21 cellular contexts compared by ENCODE assay signal in genomic region chr2:49335546-49335945, GRCh38.
"Had no signal": no experiment of that assay in that cellular context is flagged by ENCODE, and none has a peak within 500 bp of the region (broad histone marks: within the 10 kb centered on the region; RNA-seq: fewer than 3 reads in every experiment).

No MANE protein-coding gene starts in this region.

- H3K36me3 ChIP-seq: adrenal gland, gastroesophageal sphincter, neural progenitor cell, sigmoid colon, transverse colon, uterus had no signal

- H3K9me3 ChIP-seq: adrenal gland, gastroesophageal sphincter, sigmoid colon, transverse colon, uterus had no signal

- H3K4me1 ChIP-seq: adrenal gland, gastroesophageal sphincter, sigmoid colon, transverse colon, uterus had no signal

- H3K4me2 ChIP-seq: neural progenitor cell had no signal

- ATAC-seq: activated T-cell treated with anti-CD3 and anti-CD28 coated beads, Interleukin-2, amount 50 U/mL, for 4 hours; gastroesophageal sphincter; left ventricle myocardium superior; naive thymus-derived CD8-positive, alpha-beta T cell; stimulated activated naive B cell treated with anti-CD40 and anti-IgM and Interleukin-4, amounts not matched to agents 10 μg/mL and 1 μg/mL and 100 μg/mL, for 72 hours had no signal

- H3K27ac ChIP-seq: adrenal gland, epithelial cell of prostate, gastroesophageal sphincter, neural progenitor cell, sigmoid colon, transverse colon, uterus had no signal

- H3K4me3 ChIP-seq: adrenal gland, gastroesophageal sphincter, neural progenitor cell, sigmoid colon, transverse colon, uterus had no signal

- DNase-seq: activated CD4-positive, alpha-beta T cell treated with anti-CD3 and anti-CD28 coated beads for 4 hours; activated CD4-positive, alpha-beta T cell treated with anti-CD3 and anti-CD28 coated beads, Interleukin-2, amount 50 U/mL, for 48 hours; activated CD4-positive, CD25-positive, alpha-beta regulatory T cell; activated CD8-positive, alpha-beta memory T cell treated with anti-CD3 and anti-CD28 coated beads, Interleukin-2, amount 50 U/mL, for 48 hours; activated naive CD4-positive, alpha-beta T cell; activated T-cell treated with anti-CD3 and anti-CD28 coated beads, Interleukin-2, amount 50 U/mL, for 4 hours; adrenal gland; cortex of kidney; left ventricle myocardium superior; mammary epithelial cell; naive thymus-derived CD8-positive, alpha-beta T cell; retina; sigmoid colon; stimulated activated CD4-positive, alpha-beta T cell treated with anti-CD3 and anti-CD28 coated beads, Interleukin-2, amount 100 ng/mL, for 48 hours; stimulated activated CD8-positive, alpha-beta memory T cell treated with anti-CD3 and anti-CD28 coated beads, Interleukin-4, amount 100 ng/mL, for 48 hours; stimulated activated naive B cell treated with anti-CD40 and anti-IgM and Interleukin-4, amounts not matched to agents 10 μg/mL and 1 μg/mL and 100 μg/mL, for 72 hours; transverse colon; uterus had no signal
